7 cellular contexts compared by ENCODE assay signal in genomic region chr6:141884850-141885249, GRCh38.
"Had no signal": no experiment of that assay in that cellular context is flagged by ENCODE, and none has a peak within 500 bp of the region (broad histone marks: within the 10 kb centered on the region; RNA-seq: fewer than 3 reads in every experiment).

No MANE protein-coding gene starts in this region.

- FAIRE-seq: GM12878, GM12891, GM12892, GM18507, GM19239 had no signal

- H3K4me3 ChIP-seq: GM12878 had no signal

- DNase-seq: GDM1, GF-D8 had no signal

- ATAC-seq: GM12878 had no signal
